16 cellular contexts compared by ENCODE assay signal in the genomic region with DNA sequence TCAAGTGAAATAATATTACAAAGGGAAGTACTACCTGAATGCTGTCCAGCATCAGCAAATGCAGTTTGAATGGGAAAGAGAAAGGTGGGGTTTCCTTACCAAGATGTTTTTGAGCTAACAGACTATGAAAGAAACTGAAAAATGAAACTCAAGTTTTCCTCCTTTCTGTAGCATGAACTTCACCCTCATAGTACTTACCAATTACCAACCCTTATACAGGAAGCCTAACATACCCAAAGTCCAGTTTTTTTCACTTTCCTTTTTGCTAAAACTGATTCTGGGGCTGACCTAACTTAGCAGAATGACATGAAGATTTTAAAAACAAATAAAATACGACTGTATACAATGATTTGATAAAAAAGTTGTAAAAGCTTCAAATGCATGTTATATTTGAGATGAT. TPM values are rescaled to one million over a fixed set of nuclear protein-coding genes. Genes with fewer than 3 reads are reported as not detected.
DNase-seq lines count a peak whose midpoint lies in the region; ATAC-seq, FAIRE-seq and TF ChIP-seq lines count a peak whose summit lies in the region.
"Had no signal": no experiment of that assay in that cellular context is flagged by ENCODE, and none has a peak within 500 bp of the region (broad histone marks: within the 10 kb centered on the region; RNA-seq: fewer than 3 reads in every experiment).

No MANE protein-coding gene starts in this region.

- no peaks in the 10 kb centered on the region for H3K9me3 ChIP-seq in CD4-positive, CD25-positive, alpha-beta regulatory T cell (ENCODE audit: control insufficient read depth in 2 of 2, low read length in 2 of 2)
- H3K9me3 ChIP-seq: tibial artery had no signal

- TF ChIP-seq POLR2A in GM12891 (IDR thresholded peaks at IDR 0.05; ENCODE audit: low read depth, low read length): no peak

- H3K9me3 Mint-ChIP-seq in CD4-positive, CD25-positive, alpha-beta regulatory T cell: peaks cover 0 to 8% (median 0%) of the 10 kb centered on the region in 7 donors
- peaks cover 5% of the 10 kb centered on the region for H3K9me3 Mint-ChIP-seq in activated T-helper 17 cell treated with anti-CD3 and anti-CD28 coated beads, Interleukin-2, amount 50 U/mL, for 72 hours
- H3K9me3 Mint-ChIP-seq in osteocyte (ENCODE audit: unreplicated experiment): peaks cover 4% of the 10 kb centered on the region

- FAIRE-seq in GM12891 (lab: Jason Lieb, UNC): peak; percentile 5
- FAIRE-seq: bronchial epithelial cell had no signal

- H3K27me3 ChIP-seq in CD4-positive, CD25-positive, alpha-beta regulatory T cell (ENCODE audit: control insufficient read depth, insufficient read depth, low read length): no peaks in the 10 kb centered on the region
- H3K27me3 ChIP-seq: tibial artery had no signal

- H3K27ac Mint-ChIP-seq in CD4-positive, CD25-positive, alpha-beta regulatory T cell: peak overlapping the region in 2 of 3 donors; percentile 23 to 71
- peak overlapping the region; percentile 82 for H3K27ac Mint-ChIP-seq in activated T-helper 17 cell treated with anti-CD3 and anti-CD28 coated beads, Interleukin-2, amount 50 U/mL, for 72 hours
- H3K27ac Mint-ChIP-seq in osteocyte (ENCODE audit: unreplicated experiment): no peak overlapping the region

- peak overlapping the region; percentile 16 for H3K4me3 ChIP-seq in CD4-positive, CD25-positive, alpha-beta regulatory T cell (ENCODE audit: low read depth, low read length)
- H3K4me3 ChIP-seq: tibial artery had no signal

- H3K4me3 Mint-ChIP-seq in CD4-positive, CD25-positive, alpha-beta regulatory T cell: peak overlapping the region; percentile 37 to 87 (median 73)
- H3K4me3 Mint-ChIP-seq in activated T-helper 17 cell treated with anti-CD3 and anti-CD28 coated beads, Interleukin-2, amount 50 U/mL, for 72 hours: peak overlapping the region; percentile 88
- no peak overlapping the region for H3K4me3 Mint-ChIP-seq in osteocyte (ENCODE audit: unreplicated experiment)

- peaks cover 49% of the 10 kb centered on the region for H3K36me3 Mint-ChIP-seq in CD4-positive, CD25-positive, alpha-beta regulatory T cell
- H3K36me3 Mint-ChIP-seq in activated T-helper 17 cell treated with anti-CD3 and anti-CD28 coated beads, Interleukin-2, amount 50 U/mL, for 72 hours (ENCODE audit: low read depth): peaks cover 97% of the 10 kb centered on the region
- H3K36me3 Mint-ChIP-seq in osteocyte (ENCODE audit: unreplicated experiment): peaks cover 52% of the 10 kb centered on the region

- no peak for ATAC-seq in CD4-positive, CD25-positive, alpha-beta regulatory T cell (ENCODE audit: low read depth in 2 of 2)
- ATAC-seq in GM21529 (IDR thresholded peaks at IDR 0.05; ENCODE audit: unreplicated experiment) (peak; percentile 41), GM19023 (IDR thresholded peaks at IDR 0.05; ENCODE audit: unreplicated experiment) (no peak)
- ATAC-seq in activated T-helper 17 cell treated with anti-CD3 and anti-CD28 coated beads, Interleukin-2, amount 50 U/mL, for 72 hours (replicated peaks): no peak
- ATAC-seq: HCT116 had no signal

- H3K4me1 ChIP-seq in CD4-positive, CD25-positive, alpha-beta regulatory T cell (ENCODE audit: control insufficient read depth, insufficient read depth, low read length, poor library complexity, severe bottlenecking): peaks cover 55% of the 10 kb centered on the region

- peak in 1 of 3 donors; percentile 43 for DNase-seq in CD4-positive, CD25-positive, alpha-beta regulatory T cell
- DNase-seq in GM12891 (ENCODE audit: insufficient read length, low spot score): no peak
- DNase-seq in stimulated activated CD4-positive, alpha-beta T cell treated with anti-CD3 and anti-CD28 coated beads, Interleukin-4, amount 100 ng/mL, for 1 hour: no peak
- no peak for DNase-seq in osteocyte (ENCODE audit: extremely low spot score, unreplicated experiment)
- DNase-seq in DMS153 (lab: John Stamatoyannopoulos, UW): no peak
- DNase-seq: DND-41, kidney glomerular epithelial cell, NCI-H2029, NCI-H510A treated with DMSO at 0.1 percent for 48 hours, tibial artery, WERI-Rb-1 had no signal

- peaks cover 4% of the 10 kb centered on the region for H3K27me3 Mint-ChIP-seq in CD4-positive, CD25-positive, alpha-beta regulatory T cell
- no peaks in the 10 kb centered on the region for H3K27me3 Mint-ChIP-seq in activated T-helper 17 cell treated with anti-CD3 and anti-CD28 coated beads, Interleukin-2, amount 50 U/mL, for 72 hours
- H3K27me3 Mint-ChIP-seq in osteocyte (ENCODE audit: unreplicated experiment): no peaks in the 10 kb centered on the region

- H3K27ac ChIP-seq in CD4-positive, CD25-positive, alpha-beta regulatory T cell (ENCODE audit: insufficient read depth, low read length, poor library complexity, severe bottlenecking): peak overlapping the region; percentile 30
- H3K27ac ChIP-seq: tibial artery, WERI-Rb-1 had no signal

- TF ChIP-seq CTCF in osteocyte (IDR thresholded peaks at IDR 0.05): no peak

- H3K4me1 Mint-ChIP-seq in CD4-positive, CD25-positive, alpha-beta regulatory T cell: peaks cover 30 to 83% (median 57%) of the 10 kb centered on the region in 4 donors
- H3K4me1 Mint-ChIP-seq in activated T-helper 17 cell treated with anti-CD3 and anti-CD28 coated beads, Interleukin-2, amount 50 U/mL, for 72 hours: peaks cover 46% of the 10 kb centered on the region
- peaks cover 45% of the 10 kb centered on the region for H3K4me1 Mint-ChIP-seq in osteocyte (ENCODE audit: unreplicated experiment)

- peaks cover 57% of the 10 kb centered on the region for H3K36me3 ChIP-seq in CD4-positive, CD25-positive, alpha-beta regulatory T cell (ENCODE audit: control insufficient read depth, insufficient read depth, low read length)

TF ChIP-seq in GM12891, 5 proteins besides CTCF, POLR2A, EP300 and RAD21:
- no peak for TF ChIP-seq POLR2AphosphoS5 (IDR thresholded peaks at IDR 0.05; ENCODE audit: low read depth, low read length)

RNA-seq across cellular contexts. Expression of a gene that starts 5.2 kb away (rescaled TPM):
- 64.6 TPM for total RNA-seq in CD4-positive, CD25-positive, alpha-beta regulatory T cell
- polyA plus RNA-seq in CD4-positive, CD25-positive, alpha-beta regulatory T cell: 10 to 100 TPM; 35.4 to 55.1 (median 50.2) TPM
- polyA plus RNA-seq in GM12891 (2012; ENCODE audit: low read depth, missing spikeins): 11.0 TPM
- 10 to 100 TPM; 32.8 to 54.9 TPM for total RNA-seq in activated T-helper 17 cell treated with anti-CD3 and anti-CD28 coated beads, Interleukin-2, amount 50 U/mL, for 72 hours
- total RNA-seq in osteocyte: 48.1 and 51.6 TPM in 2 replicates

RNA-seq across cellular contexts. Expression of a gene that starts 53.4 kb away (rescaled TPM):
- total RNA-seq in CD4-positive, CD25-positive, alpha-beta regulatory T cell: 105 TPM
- 10 to 100 TPM; 24.4 to 39.6 (median 34.8) TPM for polyA plus RNA-seq in CD4-positive, CD25-positive, alpha-beta regulatory T cell
- 35.6 TPM for polyA plus RNA-seq in GM12891 (2012; ENCODE audit: low read depth, missing spikeins)
- 10 to 100 TPM; 35.6 to 56.3 TPM for total RNA-seq in activated T-helper 17 cell treated with anti-CD3 and anti-CD28 coated beads, Interleukin-2, amount 50 U/mL, for 72 hours
- 30.5 and 34.1 TPM in 2 replicates for total RNA-seq in osteocyte
